ENCODE assay signal across 25 cellular contexts in genomic region chr1:164649146-164649545, GRCh38.
A peak's percentile ranks its signal among the peaks of the same experiment; 100 is the strongest.
DNase-seq lines count a peak whose midpoint lies in the region; ATAC-seq, FAIRE-seq and TF ChIP-seq lines count a peak whose summit lies in the region.
"Had no signal": no experiment of that assay in that cellular context is flagged by ENCODE, and none has a peak within 500 bp of the region (broad histone marks: within the 10 kb centered on the region; RNA-seq: fewer than 3 reads in every experiment).

No MANE protein-coding gene starts in this region.

- no peak overlapping the region for H3K4me2 ChIP-seq in IMR-90 (ENCODE audit: low read depth, low read length)
- 0 out of 4 replicates have a peak overlapping the region, but pooled peaks of 1 of the 2 experiments have one; percentile 5 for H3K4me2 ChIP-seq in H1 (ENCODE audit: insufficient read depth in 1 of 2, low read depth in 2 of 2, low read length in 2 of 2)

- H3K9me3 Mint-ChIP-seq in nephron, result no peaks in the 10 kb centered on the region
- no peaks in the 10 kb centered on the region for H3K9me3 Mint-ChIP-seq in type B pancreatic cell
- H3K9me3 Mint-ChIP-seq: activated naive CD8-positive, alpha-beta T cell treated with anti-CD3 and anti-CD28 coated beads for 36 hours; activated T-helper 17 cell treated with anti-CD3 and anti-CD28 coated beads, Interleukin-2, amount 50 U/mL, for 72 hours; HFFc6 had no signal

- H3K27ac ChIP-seq in IMR-90 (ENCODE audit: insufficient read depth, low read length), result no peak overlapping the region
- no peak overlapping the region for H3K27ac ChIP-seq in H1 (ENCODE audit: low read depth, low read length)
- H3K27ac ChIP-seq: HL-60, WERI-Rb-1 had no signal

- H3K23ac ChIP-seq in IMR-90 (ENCODE audit: low read depth, low read length), result no peak overlapping the region
- no peak overlapping the region for H3K23ac ChIP-seq in H1 (ENCODE audit: insufficient read length)

- POLR2A ChIA-PET in IMR-90 (lab: Charles Lee; ENCODE audit: unreplicated experiment), result no interaction called here
- POLR2A ChIA-PET in H1 (lab: Charles Lee; ENCODE audit: partially characterized antibody), result interaction anchor here (0.5 to 2.1 kb wide), 2 partner anchors 9 to 103 kb away, joined by 4 to 6 read pairs; no protein-coding TSS in a partner anchor

- no peaks in the 10 kb centered on the region for H3K27me3 Mint-ChIP-seq in nephron (ENCODE audit: low read depth)
- no peaks in the 10 kb centered on the region for H3K27me3 Mint-ChIP-seq in type B pancreatic cell
- H3K27me3 Mint-ChIP-seq: activated T-helper 17 cell treated with anti-CD3 and anti-CD28 coated beads, Interleukin-2, amount 50 U/mL, for 72 hours had no signal

- H2AK9ac ChIP-seq in IMR-90 (replicated peaks; ENCODE audit: low read depth, low read length, poor library complexity), result no peak overlapping the region

- DNase-seq in IMR-90, result no peak
- no peak for DNase-seq in H1 (ENCODE audit: low read depth in 1 of 2, low spot score in 2 of 2)
- DNase-seq in type B pancreatic cell (ENCODE audit: extremely low spot score, unreplicated experiment), result no peak
- DNase-seq in sciatic nerve (ENCODE audit: low spot score), result no peak
- no peak for DNase-seq in DMS114 treated with DMSO at 0.1 percent for 48 hours (lab: John Stamatoyannopoulos, UW; ENCODE audit: unreplicated experiment)
- DNase-seq in D721Med (ENCODE audit: insufficient read length, low spot score), result no peak
- DNase-seq: activated naive CD8-positive, alpha-beta T cell treated with anti-CD3 and anti-CD28 coated beads for 36 hours; CD4-positive, alpha-beta memory T cell; DMS79 treated with DMSO at 0.1 percent for 48 hours; effector CD8-positive, alpha-beta T cell; HFFc6; mesenchymal stem cell; MM.1S; naive thymus-derived CD8-positive, alpha-beta T cell; NCI-H1436 treated with DMSO at 0.1 percent for 48 hours; NCI-H510A treated with DMSO at 0.1 percent for 48 hours; ovary; substantia nigra; T-helper 2 cell; WERI-Rb-1 had no signal

- peaks cover 6 to 94% of the 10 kb centered on the region in 2 experiments for H3K79me2 ChIP-seq in H1 (ENCODE audit: control insufficient read depth in 1 of 2, insufficient read depth in 2 of 2, low read length in 2 of 2)

- H3K14ac ChIP-seq in IMR-90 (replicated peaks; ENCODE audit: low read depth, low read length) (no peak overlapping the region), H1 (ENCODE audit: insufficient read length) (no peak overlapping the region)

- H3K9ac ChIP-seq in IMR-90 (ENCODE audit: low read depth, low read length) (no peak overlapping the region), H1 (replicated peaks in 1 of 4; ENCODE audit: extremely low read depth in 1 of 4, low read depth in 3 of 4, low read length in 3 of 4) (no peak overlapping the region)

- H3K56ac ChIP-seq in IMR-90 (ENCODE audit: extremely low read depth, insufficient read depth, low read length) (no peak overlapping the region), H1 (replicated peaks; ENCODE audit: insufficient read length, low read depth, low read length) (no peak overlapping the region)

- H2AK5ac ChIP-seq in IMR-90 (ENCODE audit: low read depth, low read length) (no peak overlapping the region), H1 (ENCODE audit: low read depth, low read length) (no peak overlapping the region)

- intact Hi-C loops in IMR-90 (cut with micrococcal nuclease) (no loop called here), sciatic nerve (cut with DNase I) (no loop called here)

- H4K20me1 ChIP-seq in IMR-90 (ENCODE audit: insufficient read depth, low read length), result peaks cover 6% of the 10 kb centered on the region; the same call in 1 of the 2 replicates
- peaks cover 4 to 14% of the 10 kb centered on the region in 2 experiments for H4K20me1 ChIP-seq in H1 (replicated peaks in 1 of 2; ENCODE audit: control insufficient read depth in 1 of 2, insufficient read depth in 2 of 2, low read length in 2 of 2)

- H2BK15ac ChIP-seq in IMR-90 (ENCODE audit: low read depth, low read length), result no peak overlapping the region
- H2BK15ac ChIP-seq in H1 (ENCODE audit: low read length), result no peak overlapping the region

- TF ChIP-seq RAD21 in IMR-90 (IDR thresholded peaks at IDR 0.05; ENCODE audit: low read length) (no peak), H1 (IDR thresholded peaks at IDR 0.05 in 1 of 2, conservative IDR thresholded peaks at IDR 0.05 in 1 of 2; ENCODE audit: low read depth in 2 of 2, low read length in 2 of 2) (no peak)

- ATAC-seq in IMR-90 (ENCODE audit: low read depth), result no peak
- ATAC-seq in sciatic nerve, result no peak
- ATAC-seq: activated T-helper 17 cell treated with anti-CD3 and anti-CD28 coated beads, Interleukin-2, amount 50 U/mL, for 72 hours; naive thymus-derived CD8-positive, alpha-beta T cell; Panc1 had no signal

- H3K36me3 ChIP-seq in IMR-90 (ENCODE audit: control insufficient read depth, insufficient read depth, low read length) (no peaks in the 10 kb centered on the region), H1 (ENCODE audit: control insufficient read depth in 2 of 4, insufficient read depth in 4 of 4, low read length in 3 of 4) (no peaks in the 10 kb centered on the region; a peak in 1 of 8 replicates)
- H3K36me3 ChIP-seq: ovary, WERI-Rb-1 had no signal

- H3K18ac ChIP-seq in IMR-90 (ENCODE audit: low read depth, low read length), result no peak overlapping the region
- no peak overlapping the region for H3K18ac ChIP-seq in H1 (ENCODE audit: extremely low read depth, low read length)

- CTCF ChIA-PET in IMR-90 (lab: Yijun Ruan, JAX), result no interaction called here
- CTCF ChIA-PET in H1 (lab: Charles Lee; ENCODE audit: partially characterized antibody), result interaction anchor here (1.1 to 2.6 kb wide), 3 partner anchors 13 to 138 kb away, joined by 3 to 7 read pairs (median 4); no protein-coding TSS in a partner anchor

- no peaks in the 10 kb centered on the region for H3K27me3 ChIP-seq in IMR-90 (ENCODE audit: control insufficient read depth, insufficient read depth, low read length)
- no peaks in the 10 kb centered on the region for H3K27me3 ChIP-seq in H1 (replicated peaks in 1 of 4; ENCODE audit: control insufficient read depth in 3 of 4, extremely low read depth in 1 of 4, insufficient read depth in 3 of 4, low read length in 3 of 4)
- H3K27me3 ChIP-seq: ovary had no signal

- no peak overlapping the region for H2BK12ac ChIP-seq in H1 (ENCODE audit: low read depth, low read length)

- H4K91ac ChIP-seq in IMR-90 (ENCODE audit: insufficient read depth, low read depth, low read length) (no peak overlapping the region), H1 (replicated peaks; ENCODE audit: insufficient read length, low read length) (no peak overlapping the region)

- no peak for TF ChIP-seq EP300 in H1 (IDR thresholded peaks at IDR 0.05; ENCODE audit: borderline replicate concordance in 1 of 2, low read depth in 2 of 2, low read length in 2 of 2)

- H3K4me1 Mint-ChIP-seq in nephron (peaks cover 73% of the 10 kb centered on the region), type B pancreatic cell (ENCODE audit: unreplicated experiment) (peaks cover 75% of the 10 kb centered on the region)

- H3K9me3 ChIP-seq in IMR-90 (ENCODE audit: control insufficient read depth, insufficient read depth, low read length), result no peaks in the 10 kb centered on the region
- no peaks in the 10 kb centered on the region for H3K9me3 ChIP-seq in H1 (ENCODE audit: insufficient read depth in 2 of 2, low read depth in 1 of 2, low read length in 1 of 2)
- H3K9me3 ChIP-seq: ovary had no signal

- H3K4me3 Mint-ChIP-seq in nephron (peak overlapping the region in 1 of 3 experiments; percentile 4), type B pancreatic cell (peak overlapping the region; percentile 70)
- H3K4me3 Mint-ChIP-seq: activated naive CD8-positive, alpha-beta T cell treated with anti-CD3 and anti-CD28 coated beads for 36 hours; activated T-helper 17 cell treated with anti-CD3 and anti-CD28 coated beads, Interleukin-2, amount 50 U/mL, for 72 hours; CD4-positive, alpha-beta memory T cell; HFFc6; naive thymus-derived CD8-positive, alpha-beta T cell had no signal

- TF ChIP-seq CTCF in IMR-90 (conservative IDR thresholded peaks at IDR 0.05; ENCODE audit: low read depth, low read length) (no peak), H1 (IDR thresholded peaks at IDR 0.05; ENCODE audit: control extremely low read depth in 1 of 3, insufficient read depth in 1 of 3, low read depth in 1 of 3, low read length in 3 of 3) (no peak), nephron (IDR thresholded peaks at IDR 0.05; ENCODE audit: unreplicated experiment in 3 of 3) (no peak), type B pancreatic cell (conservative IDR thresholded peaks at IDR 0.05) (no peak), D721Med (IDR thresholded peaks at IDR 0.05; ENCODE audit: insufficient read depth, missing control alignments) (no peak)

- no TSS peak for BruUV-seq in IMR-90 (replicated peaks; lab: Mats Ljungman, UMichigan)

- H2BK5ac ChIP-seq in IMR-90 (ENCODE audit: low read depth, low read length, poor library complexity, severe bottlenecking), result no peak overlapping the region
- no peak overlapping the region for H2BK5ac ChIP-seq in H1 (ENCODE audit: low read depth, low read length)

- no peaks in the 10 kb centered on the region; the same call in 1 of the 2 replicates for H3K23me2 ChIP-seq in H1 (ENCODE audit: low read depth, low read length)

- H3K4me3 ChIP-seq in IMR-90 (ENCODE audit: insufficient read depth, low read depth, low read length), result no peak overlapping the region
- H3K4me3 ChIP-seq in H1 (ENCODE audit: extremely low read depth in 1 of 4, insufficient read depth in 2 of 4, low read depth in 3 of 4, low read length in 4 of 4), result no peak overlapping the region
- H3K4me3 ChIP-seq: ovary had no signal

- in situ Hi-C loops in IMR-90 (cut with MboI; ENCODE audit: low sequenced_read_pairs), result no loop called here

- H4K8ac ChIP-seq in IMR-90 (ENCODE audit: low read depth in 2 of 2, low read length in 2 of 2), result no peak overlapping the region
- no peak overlapping the region for H4K8ac ChIP-seq in H1 (ENCODE audit: extremely low read depth, insufficient read depth, low read length)

- H2BK20ac ChIP-seq in IMR-90 (ENCODE audit: low read depth, low read length) (no peak overlapping the region), H1 (ENCODE audit: low read length) (0 out of 2 replicates have a peak overlapping the region, but pooled peaks have one; percentile 76)

- H3K4ac ChIP-seq in IMR-90 (ENCODE audit: low read depth, low read length) (no peak overlapping the region), H1 (replicated peaks; ENCODE audit: insufficient read length, low read depth, low read length) (no peak overlapping the region)

- H3K36me3 Mint-ChIP-seq in nephron (ENCODE audit: low read depth), result peaks cover 43% of the 10 kb centered on the region
- peaks cover 35% of the 10 kb centered on the region for H3K36me3 Mint-ChIP-seq in type B pancreatic cell
- H3K36me3 Mint-ChIP-seq: activated naive CD8-positive, alpha-beta T cell treated with anti-CD3 and anti-CD28 coated beads for 36 hours; CD4-positive, alpha-beta memory T cell had no signal

- H3K4me1 ChIP-seq in IMR-90 (ENCODE audit: control insufficient read depth, insufficient read depth, low read length), result peaks cover 14% of the 10 kb centered on the region
- peaks cover 15 to 37% (median 23%) of the 10 kb centered on the region in 4 experiments for H3K4me1 ChIP-seq in H1 (replicated peaks in 1 of 4; ENCODE audit: control insufficient read depth in 3 of 4, insufficient read depth in 4 of 4, low read length in 3 of 4)

- H3K27ac Mint-ChIP-seq in nephron (peak overlapping the region; percentile 75 to 88 (median 86)), type B pancreatic cell (peak overlapping the region; percentile 96)
- H3K27ac Mint-ChIP-seq: activated naive CD8-positive, alpha-beta T cell treated with anti-CD3 and anti-CD28 coated beads for 36 hours; activated T-helper 17 cell treated with anti-CD3 and anti-CD28 coated beads, Interleukin-2, amount 50 U/mL, for 72 hours; CD4-positive, alpha-beta memory T cell; HFFc6 had no signal

- no peak overlapping the region for H2BK120ac ChIP-seq in IMR-90 (ENCODE audit: low read depth, low read length)
- no peak overlapping the region for H2BK120ac ChIP-seq in H1 (replicated peaks; ENCODE audit: low read depth, low read length)

- FAIRE-seq in H1 (lab: Jason Lieb, UNC) (no peak), D721Med (lab: Jason Lieb, UNC) (no peak)
- FAIRE-seq: urothelium cell line had no signal

- TF ChIP-seq POLR2A in IMR-90 (IDR thresholded peaks at IDR 0.05; ENCODE audit: low read depth, low read length) (no peak), H1 (IDR thresholded peaks at IDR 0.05; ENCODE audit: control extremely low read depth in 1 of 2, low read depth in 2 of 2, low read length in 2 of 2) (no peak)

- H4K5ac ChIP-seq in IMR-90 (ENCODE audit: low read depth, low read length), result no peak overlapping the region
- H4K5ac ChIP-seq in H1 (ENCODE audit: insufficient read length, low read depth, low read length), result no peak overlapping the region

- dilution Hi-C loops in IMR-90 (cut with HindIII; ENCODE audit: low sequenced_read_pairs, unreplicated experiment), result no loop called here

- H3K79me1 ChIP-seq in IMR-90 (ENCODE audit: low read depth in 1 of 2, low read length in 2 of 2) (peaks cover 0 to 10% of the 10 kb centered on the region in 2 experiments; a peak in 2 of 4 replicates), H1 (ENCODE audit: low read depth, low read length) (peaks cover 3% of the 10 kb centered on the region)

- no CpG with 5 or more reads among the region's 4 CpGs for WGBS in IMR-90 (ENCODE audit: extremely low coverage in 2 of 2, insufficient read length in 1 of 2), 2 experiments
- 83% methylated on average over 4 of the region's 4 CpGs; no CpG with 5 or more reads in 1 of the 2 experiments for WGBS in H1 (ENCODE audit: extremely low coverage in 1 of 2, insufficient coverage in 1 of 2, insufficient read length in 1 of 2, insufficient replicate concordance in 2 of 2, low coverage in 1 of 2, low lambda C conversion rate in 2 of 2, missing lambda C conversion rate in 1 of 2), 2 experiments

- H3K9me1 ChIP-seq in IMR-90 (ENCODE audit: insufficient read depth, low read length), result peaks cover 7% of the 10 kb centered on the region; the same call in 1 of the 2 replicates

- H2AFZ ChIP-seq in IMR-90 (replicated peaks; ENCODE audit: low read length, poor library complexity) (no peak overlapping the region), H1 (ENCODE audit: low read length) (no peak overlapping the region)
